In genomic region chr6:137928286-137928685, GRCh38 we compare ENCODE assay signal across 9 cellular contexts.
DNase-seq lines count a peak whose midpoint lies in the region; ATAC-seq and TF ChIP-seq lines count a peak whose summit lies in the region.
"Had no signal": no experiment of that assay in that cellular context is flagged by ENCODE, and none has a peak within 500 bp of the region (broad histone marks: within the 10 kb centered on the region; RNA-seq: fewer than 3 reads in every experiment).

No MANE protein-coding gene starts in this region.

- TF ChIP-seq CTCF in spleen (IDR thresholded peaks at IDR 0.05 in 8 of 11, conservative IDR thresholded peaks at IDR 0.05 in 3 of 11) (no peak), tibial nerve (IDR thresholded peaks at IDR 0.05) (no peak)

- H3K27me3 ChIP-seq in spleen (replicated peaks in 1 of 7) (no peaks in the 10 kb centered on the region), tibial nerve (no peaks in the 10 kb centered on the region)

- WGBS in spleen, 5 donors, result 11 to 22% (median 15%) methylated on average over 2 of the region's 2 CpGs
- WGBS in tibial nerve, 2 donors, result 26 to 34% methylated on average over 2 of the region's 2 CpGs

- peak overlapping the region; percentile 87 for H3K27ac Mint-ChIP-seq in activated CD8-positive, alpha-beta memory T cell treated with anti-CD3 and anti-CD28 coated beads, Interleukin-2, amount 10 ng/mL, durations not matched to agents 7 days and 5 days

- H3K9me3 ChIP-seq in spleen (no peaks in the 10 kb centered on the region), tibial nerve (no peaks in the 10 kb centered on the region)

- H3K4me1 Mint-ChIP-seq in activated CD8-positive, alpha-beta memory T cell treated with anti-CD3 and anti-CD28 coated beads, Interleukin-2, amount 10 ng/mL, durations not matched to agents 7 days and 5 days, result peaks cover 41% of the 10 kb centered on the region

- no peak for DNase-seq in activated CD8-positive, alpha-beta memory T cell treated with anti-CD3 and anti-CD28 coated beads, Interleukin-2, amount 10 ng/mL, durations not matched to agents 7 days and 5 days
- DNase-seq in spleen, result peak; percentile 76
- no peak for DNase-seq in hepatic stellate cell (ENCODE audit: low spot score)
- no peak for DNase-seq in tibial nerve (ENCODE audit: low spot score in 2 of 2)
- DNase-seq in HPDE6-E6E7 (ENCODE audit: extremely low spot score), result no peak
- DNase-seq in SW480 (ENCODE audit: low spot score), result no peak
- DNase-seq: cortex of kidney had no signal

- ATAC-seq in GM18909 (IDR thresholded peaks at IDR 0.05; ENCODE audit: poor library complexity, unreplicated experiment) (peak; percentile 41), HG03175 (IDR thresholded peaks at IDR 0.05; ENCODE audit: unreplicated experiment) (peak; percentile 41)
- ATAC-seq in activated CD8-positive, alpha-beta memory T cell treated with anti-CD3 and anti-CD28 coated beads, Interleukin-2, amount 10 ng/mL, durations not matched to agents 7 days and 5 days, result peak; percentile 31

- peaks cover 7% of the 10 kb centered on the region for H3K36me3 Mint-ChIP-seq in activated CD8-positive, alpha-beta memory T cell treated with anti-CD3 and anti-CD28 coated beads, Interleukin-2, amount 10 ng/mL, durations not matched to agents 7 days and 5 days

- H3K4me3 ChIP-seq in spleen (peak overlapping the region in 1 of 8 donors; percentile 24), tibial nerve (no peak overlapping the region)

- CTCF ChIA-PET in activated CD8-positive, alpha-beta memory T cell treated with anti-CD3 and anti-CD28 coated beads, Interleukin-2, amount 10 ng/mL, durations not matched to agents 7 days and 5 days (lab: Charles Lee), result interaction anchor here (1.0 to 4.9 kb wide), 13 partner anchors 12 to 224 kb away, joined by 3 to 32 read pairs (median 4); partner anchors contain the start of gene TNFAIP3

- H3K27me3 Mint-ChIP-seq in activated CD8-positive, alpha-beta memory T cell treated with anti-CD3 and anti-CD28 coated beads, Interleukin-2, amount 10 ng/mL, durations not matched to agents 7 days and 5 days, result no peaks in the 10 kb centered on the region

- H3K4me1 ChIP-seq in spleen, result peaks cover 19 to 53% (median 32%) of the 10 kb centered on the region in 6 donors
- peaks cover 0 to 32% (median 10%) of the 10 kb centered on the region in 4 donors for H3K4me1 ChIP-seq in tibial nerve

- H3K4me3 Mint-ChIP-seq in activated CD8-positive, alpha-beta memory T cell treated with anti-CD3 and anti-CD28 coated beads, Interleukin-2, amount 10 ng/mL, durations not matched to agents 7 days and 5 days, result peak overlapping the region; percentile 17

- H3K27ac ChIP-seq in spleen, result peak overlapping the region; percentile 20 to 69 (median 54)
- H3K27ac ChIP-seq in tibial nerve, result no peak overlapping the region

- no peak for TF ChIP-seq EP300 in tibial nerve (IDR thresholded peaks at IDR 0.05)

- intact Hi-C loops in spleen (cut with DNase I; ENCODE audit: low total_unique reads), result no loop called here

- TF ChIP-seq POLR2A in spleen (IDR thresholded peaks at IDR 0.05) (no peak), tibial nerve (IDR thresholded peaks at IDR 0.05) (no peak)

- H3K9me3 Mint-ChIP-seq in activated CD8-positive, alpha-beta memory T cell treated with anti-CD3 and anti-CD28 coated beads, Interleukin-2, amount 10 ng/mL, durations not matched to agents 7 days and 5 days (ENCODE audit: low read depth), result no peaks in the 10 kb centered on the region

- H3K36me3 ChIP-seq in spleen (no peaks in the 10 kb centered on the region), tibial nerve (no peaks in the 10 kb centered on the region)

Comparison
In these comparisons a context has a peak if more than half of its experiments do, and no peak if none do; other contexts are left out.
1. H3K27ac ChIP-seq: peak in spleen (8 of 8); none in tibial nerve (0 of 4).
2. Peak in every context shown above with its lines, with median percentiles within 50 percentile points of each other: ATAC-seq.